In genomic region chr14:105149146-105149781, GRCh38 we compare ENCODE assay signal across 19 cellular contexts.
"Had no signal": no experiment of that assay in that cellular context is flagged by ENCODE, and none has a peak within 500 bp of the region (broad histone marks: within the 10 kb centered on the region; RNA-seq: fewer than 3 reads in every experiment).

No MANE protein-coding gene starts in this region.

- H3K9me3 ChIP-seq: gastroesophageal sphincter, left lung, thoracic aorta, vagina had no signal

- H3K36me3 Mint-ChIP-seq: natural killer cell treated with Interleukin-12 subunit alpha and Interleukin-12 subunit beta and Interleukin-15 and Interleukin-18, amount 100 ng/mL, for 72 hours; T-cell; type B pancreatic cell had no signal

- H3K4me1 ChIP-seq: gastroesophageal sphincter, left lung, parathyroid adenoma, vagina had no signal

- H3K9me3 Mint-ChIP-seq: natural killer cell treated with Interleukin-12 subunit alpha and Interleukin-12 subunit beta and Interleukin-15 and Interleukin-18, amount 100 ng/mL, for 72 hours; T-cell; T-helper 2 cell treated with Interferon-gamma antibody and Interleukin-4, amounts not matched to agents 5 μg/mL and 100 μg/mL, for 36 hours; type B pancreatic cell had no signal

- H3K27ac Mint-ChIP-seq: activated CD8-positive, alpha-beta T cell treated with anti-CD3 and anti-CD28 coated beads, Interleukin-2, amount 10 ng/mL, durations not matched to agents 7 days and 5 days; natural killer cell treated with Interleukin-12 subunit alpha and Interleukin-12 subunit beta and Interleukin-15 and Interleukin-18, amount 100 ng/mL, for 72 hours; T-cell; T-helper 2 cell treated with Interferon-gamma antibody and Interleukin-4, amounts not matched to agents 5 μg/mL and 100 μg/mL, for 36 hours; type B pancreatic cell had no signal

- ATAC-seq: activated CD4-positive, CD25-positive, alpha-beta regulatory T cell treated with anti-CD3 and anti-CD28 coated beads, Interleukin-2, amount 50 U/mL, for 24 hours; activated CD8-positive, alpha-beta T cell treated with anti-CD3 and anti-CD28 coated beads, Interleukin-2, amount 10 ng/mL, durations not matched to agents 7 days and 5 days; gastroesophageal sphincter; left lung; natural killer cell treated with Interleukin-12 subunit alpha and Interleukin-12 subunit beta and Interleukin-15 and Interleukin-18, amount 100 ng/mL, for 72 hours; sciatic nerve; T-cell had no signal

- H3K4me1 Mint-ChIP-seq: T-cell had no signal

- H3K27me3 Mint-ChIP-seq: natural killer cell treated with Interleukin-12 subunit alpha and Interleukin-12 subunit beta and Interleukin-15 and Interleukin-18, amount 100 ng/mL, for 72 hours; T-cell; type B pancreatic cell had no signal

- DNase-seq: activated CD4-positive, alpha-beta T cell treated with anti-CD3 and anti-CD28 coated beads, Interleukin-2, amount 50 U/mL, for 1 hour; activated CD8-positive, alpha-beta T cell treated with anti-CD3 and anti-CD28 coated beads, Interleukin-2, amount 10 ng/mL, durations not matched to agents 7 days and 5 days; amygdala; small intestine; stimulated activated CD4-positive, alpha-beta T cell treated with anti-CD3 and anti-CD28 coated beads, Interleukin-4, amount 100 ng/mL, for 1 hour; stimulated activated naive CD4-positive, alpha-beta T cell; T-cell had no signal

- H3K9ac ChIP-seq: parathyroid adenoma had no signal

- H3K27me3 ChIP-seq: gastroesophageal sphincter, left lung, vagina had no signal

- FAIRE-seq: small intestine had no signal

- H3K4me3 Mint-ChIP-seq: activated CD8-positive, alpha-beta T cell treated with anti-CD3 and anti-CD28 coated beads, Interleukin-2, amount 10 ng/mL, durations not matched to agents 7 days and 5 days; natural killer cell treated with Interleukin-12 subunit alpha and Interleukin-12 subunit beta and Interleukin-15 and Interleukin-18, amount 100 ng/mL, for 72 hours; T-cell; T-helper 2 cell treated with Interferon-gamma antibody and Interleukin-4, amounts not matched to agents 5 μg/mL and 100 μg/mL, for 36 hours; type B pancreatic cell had no signal

- H3K36me3 ChIP-seq: thoracic aorta, vagina had no signal

- H3K4me3 ChIP-seq: gastroesophageal sphincter, left lung, thoracic aorta, vagina had no signal

- H3K27ac ChIP-seq: epithelial cell of prostate, gastroesophageal sphincter, left lung, parathyroid adenoma, thoracic aorta, vagina, VCaP had no signal
